1 cellular context compared by ENCODE assay signal in the genomic region with DNA sequence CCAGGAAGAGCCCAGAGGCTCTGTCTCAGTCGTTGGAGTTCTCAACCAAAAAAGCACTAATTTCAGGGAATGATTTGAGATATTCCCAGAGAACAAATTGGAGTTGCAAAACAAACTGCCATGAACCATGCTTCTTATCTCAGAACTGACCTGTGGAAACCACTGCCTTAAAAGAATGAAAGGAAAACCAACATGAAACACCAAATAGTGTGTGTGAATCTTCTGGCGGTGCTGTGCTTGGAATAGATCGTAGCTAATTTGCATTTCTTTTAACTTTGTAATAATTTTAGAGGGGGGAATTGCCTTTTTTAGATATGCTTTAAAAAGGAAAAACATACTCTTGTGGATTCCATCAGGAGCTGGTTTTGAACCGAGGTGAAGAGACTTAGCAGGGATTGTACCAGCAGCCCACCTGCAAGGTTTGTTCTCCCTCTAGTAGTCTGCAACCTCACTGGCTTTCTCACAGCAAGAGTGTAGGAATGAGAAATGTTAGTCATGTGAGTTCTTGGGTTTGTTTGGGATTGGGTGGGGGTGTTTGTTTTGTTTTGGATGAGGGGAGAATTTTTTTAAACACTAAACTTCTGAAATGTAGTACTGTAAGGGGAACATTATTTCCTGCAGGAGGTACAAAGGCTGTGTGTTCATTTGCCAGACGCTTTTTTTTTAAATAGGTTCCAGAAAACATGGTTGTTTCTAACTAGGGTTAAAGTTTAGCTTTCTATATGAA.
TF ChIP-seq lines count a peak whose summit lies in the region.

No MANE protein-coding gene starts in this region.

TF ChIP-seq in HepG2, 621 proteins besides CTCF, POLR2A, EP300 and RAD21 (continued from another document and continues in another):
- TF ChIP-seq, protein P1, sequence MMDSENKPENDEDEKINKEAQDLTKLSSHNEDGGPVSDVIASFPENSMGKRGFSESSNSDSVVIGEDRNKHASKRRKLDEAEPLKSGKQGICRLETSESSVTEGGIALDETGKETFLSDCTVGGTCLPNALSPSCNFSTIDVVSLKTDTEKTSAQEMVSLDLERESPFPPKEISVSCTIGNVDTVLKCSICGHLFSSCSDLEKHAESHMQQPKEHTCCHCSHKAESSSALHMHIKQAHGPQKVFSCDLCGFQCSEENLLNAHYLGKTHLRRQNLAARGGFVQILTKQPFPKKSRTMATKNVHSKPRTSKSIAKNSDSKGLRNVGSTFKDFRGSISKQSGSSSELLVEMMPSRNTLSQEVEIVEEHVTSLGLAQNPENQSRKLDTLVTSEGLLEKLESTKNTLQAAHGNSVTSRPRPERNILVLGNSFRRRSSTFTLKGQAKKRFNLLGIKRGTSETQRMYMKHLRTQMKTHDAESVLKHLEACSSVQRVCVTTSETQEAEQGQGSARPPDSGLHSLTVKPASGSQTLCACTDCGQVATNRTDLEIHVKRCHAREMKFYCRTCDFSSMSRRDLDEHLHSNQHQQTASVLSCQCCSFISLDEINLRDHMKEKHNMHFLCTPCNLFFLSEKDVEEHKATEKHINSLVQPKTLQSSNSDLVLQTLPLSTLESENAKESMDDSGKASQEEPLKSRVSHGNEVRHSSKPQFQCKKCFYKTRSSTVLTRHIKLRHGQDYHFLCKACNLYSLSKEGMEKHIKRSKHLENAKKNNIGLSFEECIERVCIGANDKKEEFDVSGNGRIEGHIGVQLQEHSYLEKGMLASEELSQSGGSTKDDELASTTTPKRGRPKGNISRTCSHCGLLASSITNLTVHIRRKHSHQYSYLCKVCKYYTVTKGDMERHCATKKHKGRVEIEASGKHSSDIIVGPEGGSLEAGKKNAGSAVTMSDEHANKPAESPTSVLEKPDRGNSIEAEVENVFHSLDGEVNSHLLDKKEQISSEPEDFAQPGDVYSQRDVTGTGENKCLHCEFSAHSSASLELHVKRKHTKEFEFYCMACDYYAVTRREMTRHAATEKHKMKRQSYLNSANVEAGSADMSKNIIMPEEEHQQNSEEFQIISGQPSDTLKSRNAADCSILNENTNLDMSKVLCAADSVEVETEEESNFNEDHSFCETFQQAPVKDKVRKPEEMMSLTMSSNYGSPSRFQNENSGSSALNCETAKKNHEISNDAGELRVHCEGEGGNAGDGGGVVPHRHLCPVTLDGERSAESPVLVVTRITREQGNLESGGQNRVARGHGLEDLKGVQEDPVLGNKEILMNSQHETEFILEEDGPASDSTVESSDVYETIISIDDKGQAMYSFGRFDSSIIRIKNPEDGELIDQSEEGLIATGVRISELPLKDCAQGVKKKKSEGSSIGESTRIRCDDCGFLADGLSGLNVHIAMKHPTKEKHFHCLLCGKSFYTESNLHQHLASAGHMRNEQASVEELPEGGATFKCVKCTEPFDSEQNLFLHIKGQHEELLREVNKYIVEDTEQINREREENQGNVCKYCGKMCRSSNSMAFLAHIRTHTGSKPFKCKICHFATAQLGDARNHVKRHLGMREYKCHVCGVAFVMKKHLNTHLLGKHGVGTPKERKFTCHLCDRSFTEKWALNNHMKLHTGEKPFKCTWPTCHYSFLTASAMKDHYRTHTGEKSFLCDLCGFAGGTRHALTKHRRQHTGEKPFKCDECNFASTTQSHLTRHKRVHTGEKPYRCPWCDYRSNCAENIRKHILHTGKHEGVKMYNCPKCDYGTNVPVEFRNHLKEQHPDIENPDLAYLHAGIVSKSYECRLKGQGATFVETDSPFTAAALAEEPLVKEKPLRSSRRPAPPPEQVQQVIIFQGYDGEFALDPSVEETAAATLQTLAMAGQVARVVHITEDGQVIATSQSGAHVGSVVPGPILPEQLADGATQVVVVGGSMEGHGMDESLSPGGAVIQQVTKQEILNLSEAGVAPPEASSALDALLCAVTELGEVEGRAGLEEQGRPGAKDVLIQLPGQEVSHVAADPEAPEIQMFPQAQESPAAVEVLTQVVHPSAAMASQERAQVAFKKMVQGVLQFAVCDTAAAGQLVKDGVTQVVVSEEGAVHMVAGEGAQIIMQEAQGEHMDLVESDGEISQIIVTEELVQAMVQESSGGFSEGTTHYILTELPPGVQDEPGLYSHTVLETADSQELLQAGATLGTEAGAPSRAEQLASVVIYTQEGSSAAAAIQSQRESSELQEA (CRISPR knock-in tag; IDR thresholded peaks at IDR 0.05; ENCODE audit: not compliant biosample characterization) = no peak
- TF ChIP-seq, protein P2, sequence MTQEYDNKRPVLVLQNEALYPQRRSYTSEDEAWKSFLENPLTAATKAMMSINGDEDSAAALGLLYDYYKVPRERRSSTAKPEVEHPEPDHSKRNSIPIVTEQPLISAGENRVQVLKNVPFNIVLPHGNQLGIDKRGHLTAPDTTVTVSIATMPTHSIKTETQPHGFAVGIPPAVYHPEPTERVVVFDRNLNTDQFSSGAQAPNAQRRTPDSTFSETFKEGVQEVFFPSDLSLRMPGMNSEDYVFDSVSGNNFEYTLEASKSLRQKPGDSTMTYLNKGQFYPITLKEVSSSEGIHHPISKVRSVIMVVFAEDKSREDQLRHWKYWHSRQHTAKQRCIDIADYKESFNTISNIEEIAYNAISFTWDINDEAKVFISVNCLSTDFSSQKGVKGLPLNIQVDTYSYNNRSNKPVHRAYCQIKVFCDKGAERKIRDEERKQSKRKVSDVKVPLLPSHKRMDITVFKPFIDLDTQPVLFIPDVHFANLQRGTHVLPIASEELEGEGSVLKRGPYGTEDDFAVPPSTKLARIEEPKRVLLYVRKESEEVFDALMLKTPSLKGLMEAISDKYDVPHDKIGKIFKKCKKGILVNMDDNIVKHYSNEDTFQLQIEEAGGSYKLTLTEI (CRISPR knock-in tag; conservative IDR thresholded peaks at IDR 0.05) = no peak
- TF ChIP-seq HOXA5 (CRISPR knock-in tag; IDR thresholded peaks at IDR 0.05) (no peak), SOX13 (IDR thresholded peaks at IDR 0.05) (no peak), SOX13 (CRISPR knock-in tag; conservative IDR thresholded peaks at IDR 0.05 in 1 of 2, IDR thresholded peaks at IDR 0.05 in 1 of 2) (peak in 1 of 2 experiments; percentile 74; a peak in 2 of 4 replicates), IKZF4 (CRISPR knock-in tag; IDR thresholded peaks at IDR 0.05; ENCODE audit: borderline replicate concordance, low read depth, not compliant biosample characterization) (no peak), ZMYM4 (CRISPR knock-in tag; IDR thresholded peaks at IDR 0.05) (no peak; the same call in 1 of the 2 replicates), ZNF34 (CRISPR knock-in tag; IDR thresholded peaks at IDR 0.05; ENCODE audit: borderline replicate concordance) (no peak), KLF15 (CRISPR knock-in tag; IDR thresholded peaks at IDR 0.05; ENCODE audit: borderline replicate concordance) (no peak), PRPF4 (IDR thresholded peaks at IDR 0.05; ENCODE audit: low read depth, low read length, poor library complexity, severe bottlenecking) (no peak), ZNF549 (CRISPR knock-in tag; IDR thresholded peaks at IDR 0.05) (no peak), ZNF790 (CRISPR knock-in tag; IDR thresholded peaks at IDR 0.05; ENCODE audit: borderline replicate concordance) (no peak), ZNF547 (CRISPR knock-in tag; IDR thresholded peaks at IDR 0.05) (no peak), RFX3 (CRISPR knock-in tag; IDR thresholded peaks at IDR 0.05) (no peak), TEAD2 (CRISPR knock-in tag; IDR thresholded peaks at IDR 0.05) (no peak), ZNF460 (CRISPR knock-in tag; IDR thresholded peaks at IDR 0.05; ENCODE audit: borderline replicate concordance) (no peak), FOXM1 (CRISPR knock-in tag; IDR thresholded peaks at IDR 0.05) (no peak), CENPX (CRISPR knock-in tag; IDR thresholded peaks at IDR 0.05) (no peak), REXO4 (CRISPR knock-in tag; IDR thresholded peaks at IDR 0.05; ENCODE audit: borderline replicate concordance) (no peak), NCOR1 (IDR thresholded peaks at IDR 0.05; ENCODE audit: borderline replicate concordance, low read length) (no peak; the same call in 1 of the 2 replicates), NBN (conservative IDR thresholded peaks at IDR 0.05) (no peak), NONO (IDR thresholded peaks at IDR 0.05) (no peak), NONO (CRISPR knock-in tag; conservative IDR thresholded peaks at IDR 0.05) (0 out of 2 replicates have a peak, but pooled peaks have one; percentile 25), ZNF382 (CRISPR knock-in tag; IDR thresholded peaks at IDR 0.05; ENCODE audit: borderline replicate concordance) (no peak), ZNF713 (CRISPR knock-in tag; IDR thresholded peaks at IDR 0.05) (no peak), ZBTB38 (CRISPR knock-in tag; IDR thresholded peaks at IDR 0.05) (no peak)
- TF ChIP-seq, protein P3, sequence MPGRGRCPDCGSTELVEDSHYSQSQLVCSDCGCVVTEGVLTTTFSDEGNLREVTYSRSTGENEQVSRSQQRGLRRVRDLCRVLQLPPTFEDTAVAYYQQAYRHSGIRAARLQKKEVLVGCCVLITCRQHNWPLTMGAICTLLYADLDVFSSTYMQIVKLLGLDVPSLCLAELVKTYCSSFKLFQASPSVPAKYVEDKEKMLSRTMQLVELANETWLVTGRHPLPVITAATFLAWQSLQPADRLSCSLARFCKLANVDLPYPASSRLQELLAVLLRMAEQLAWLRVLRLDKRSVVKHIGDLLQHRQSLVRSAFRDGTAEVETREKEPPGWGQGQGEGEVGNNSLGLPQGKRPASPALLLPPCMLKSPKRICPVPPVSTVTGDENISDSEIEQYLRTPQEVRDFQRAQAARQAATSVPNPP (CRISPR knock-in tag; IDR thresholded peaks at IDR 0.05) = no peak
- TF ChIP-seq, protein P4, sequence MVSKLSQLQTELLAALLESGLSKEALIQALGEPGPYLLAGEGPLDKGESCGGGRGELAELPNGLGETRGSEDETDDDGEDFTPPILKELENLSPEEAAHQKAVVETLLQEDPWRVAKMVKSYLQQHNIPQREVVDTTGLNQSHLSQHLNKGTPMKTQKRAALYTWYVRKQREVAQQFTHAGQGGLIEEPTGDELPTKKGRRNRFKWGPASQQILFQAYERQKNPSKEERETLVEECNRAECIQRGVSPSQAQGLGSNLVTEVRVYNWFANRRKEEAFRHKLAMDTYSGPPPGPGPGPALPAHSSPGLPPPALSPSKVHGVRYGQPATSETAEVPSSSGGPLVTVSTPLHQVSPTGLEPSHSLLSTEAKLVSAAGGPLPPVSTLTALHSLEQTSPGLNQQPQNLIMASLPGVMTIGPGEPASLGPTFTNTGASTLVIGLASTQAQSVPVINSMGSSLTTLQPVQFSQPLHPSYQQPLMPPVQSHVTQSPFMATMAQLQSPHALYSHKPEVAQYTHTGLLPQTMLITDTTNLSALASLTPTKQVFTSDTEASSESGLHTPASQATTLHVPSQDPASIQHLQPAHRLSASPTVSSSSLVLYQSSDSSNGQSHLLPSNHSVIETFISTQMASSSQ (IDR thresholded peaks at IDR 0.05; ENCODE audit: low read depth) = peak; percentile 67
- TF ChIP-seq, protein P4 (CRISPR knock-in tag; IDR thresholded peaks at IDR 0.05; ENCODE audit: borderline replicate concordance) = peak; percentile 40; the same call in 1 of the 2 replicates
- TF ChIP-seq, protein P5, sequence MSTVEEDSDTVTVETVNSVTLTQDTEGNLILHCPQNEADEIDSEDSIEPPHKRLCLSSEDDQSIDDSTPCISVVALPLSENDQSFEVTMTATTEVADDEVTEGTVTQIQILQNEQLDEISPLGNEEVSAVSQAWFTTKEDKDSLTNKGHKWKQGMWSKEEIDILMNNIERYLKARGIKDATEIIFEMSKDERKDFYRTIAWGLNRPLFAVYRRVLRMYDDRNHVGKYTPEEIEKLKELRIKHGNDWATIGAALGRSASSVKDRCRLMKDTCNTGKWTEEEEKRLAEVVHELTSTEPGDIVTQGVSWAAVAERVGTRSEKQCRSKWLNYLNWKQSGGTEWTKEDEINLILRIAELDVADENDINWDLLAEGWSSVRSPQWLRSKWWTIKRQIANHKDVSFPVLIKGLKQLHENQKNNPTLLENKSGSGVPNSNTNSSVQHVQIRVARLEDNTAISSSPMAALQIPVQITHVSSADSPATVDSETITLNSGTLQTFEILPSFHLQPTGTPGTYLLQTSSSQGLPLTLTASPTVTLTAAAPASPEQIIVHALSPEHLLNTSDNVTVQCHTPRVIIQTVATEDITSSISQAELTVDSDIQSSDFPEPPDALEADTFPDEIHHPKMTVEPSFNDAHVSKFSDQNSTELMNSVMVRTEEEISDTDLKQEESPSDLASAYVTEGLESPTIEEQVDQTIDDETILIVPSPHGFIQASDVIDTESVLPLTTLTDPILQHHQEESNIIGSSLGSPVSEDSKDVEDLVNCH (CRISPR knock-in tag; IDR thresholded peaks at IDR 0.05) = no peak
- TF ChIP-seq, protein P6, sequence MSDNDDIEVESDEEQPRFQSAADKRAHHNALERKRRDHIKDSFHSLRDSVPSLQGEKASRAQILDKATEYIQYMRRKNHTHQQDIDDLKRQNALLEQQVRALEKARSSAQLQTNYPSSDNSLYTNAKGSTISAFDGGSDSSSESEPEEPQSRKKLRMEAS (IDR thresholded peaks at IDR 0.05) = no peak
- TF ChIP-seq, protein P7, sequence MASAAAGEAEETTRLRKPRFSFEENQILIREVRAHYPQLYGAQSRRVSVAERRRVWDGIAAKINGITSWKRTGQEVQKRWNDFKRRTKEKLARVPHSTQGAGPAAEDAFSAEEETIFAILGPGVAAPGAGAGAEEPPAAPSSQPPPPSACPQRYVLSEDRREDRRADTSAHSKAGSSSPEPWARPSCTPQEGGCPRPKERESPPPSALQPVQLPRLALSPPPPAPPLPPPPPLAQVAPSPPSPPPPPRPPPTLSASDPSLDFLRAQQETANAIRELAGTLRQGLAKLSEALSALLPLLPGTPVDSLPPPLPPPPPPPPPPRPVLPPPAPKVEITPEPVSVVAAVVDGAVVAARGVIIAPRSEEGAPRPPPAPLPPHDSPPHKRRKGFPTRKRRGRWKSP (CRISPR knock-in tag; IDR thresholded peaks at IDR 0.05) = no peak
- TF ChIP-seq, protein P8, sequence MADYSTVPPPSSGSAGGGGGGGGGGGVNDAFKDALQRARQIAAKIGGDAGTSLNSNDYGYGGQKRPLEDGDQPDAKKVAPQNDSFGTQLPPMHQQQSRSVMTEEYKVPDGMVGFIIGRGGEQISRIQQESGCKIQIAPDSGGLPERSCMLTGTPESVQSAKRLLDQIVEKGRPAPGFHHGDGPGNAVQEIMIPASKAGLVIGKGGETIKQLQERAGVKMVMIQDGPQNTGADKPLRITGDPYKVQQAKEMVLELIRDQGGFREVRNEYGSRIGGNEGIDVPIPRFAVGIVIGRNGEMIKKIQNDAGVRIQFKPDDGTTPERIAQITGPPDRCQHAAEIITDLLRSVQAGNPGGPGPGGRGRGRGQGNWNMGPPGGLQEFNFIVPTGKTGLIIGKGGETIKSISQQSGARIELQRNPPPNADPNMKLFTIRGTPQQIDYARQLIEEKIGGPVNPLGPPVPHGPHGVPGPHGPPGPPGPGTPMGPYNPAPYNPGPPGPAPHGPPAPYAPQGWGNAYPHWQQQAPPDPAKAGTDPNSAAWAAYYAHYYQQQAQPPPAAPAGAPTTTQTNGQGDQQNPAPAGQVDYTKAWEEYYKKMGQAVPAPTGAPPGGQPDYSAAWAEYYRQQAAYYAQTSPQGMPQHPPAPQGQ (CRISPR knock-in tag; IDR thresholded peaks at IDR 0.05; ENCODE audit: borderline replicate concordance) = no peak
